ENCODE assay signal across 8 cellular contexts in genomic region chr9:70418822-70419545, GRCh38.
DNase-seq lines count a peak whose midpoint lies in the region; ATAC-seq and TF ChIP-seq lines count a peak whose summit lies in the region.

No MANE protein-coding gene starts in this region.

- H3K4me1 Mint-ChIP-seq in nephron = peaks cover 42% of the 10 kb centered on the region

- H3K4me3 Mint-ChIP-seq in nephron = peak overlapping the region; percentile 91 to 92 (median 91)

- no peaks in the 10 kb centered on the region for H3K79me2 ChIP-seq in DOHH2 (ENCODE audit: control insufficient read depth, low read length)

- DNase-seq in GOT3 (lab: John Stamatoyannopoulos, UW) (peak; percentile 63), LoVo (ENCODE audit: low spot score) (peak; percentile 89), RPMI8226 (peak; percentile 88), fibroblast of pulmonary artery (ENCODE audit: low read depth) (peak; percentile 99)
- peak; percentile 78 for DNase-seq in activated effector memory CD4-positive, alpha-beta T cell treated with Interleukin-2 at 50 U/mL for 16 hours
- DNase-seq in stimulated activated naive CD8-positive, alpha-beta T cell treated with anti-CD3 and anti-CD28 coated beads, Interleukin-15, Interleukin-2, amounts not matched to agents 100 U/mL and 50 U/mL, for 24 hours = peak; percentile 87

- peak; percentile 50 for ATAC-seq in stimulated activated naive CD8-positive, alpha-beta T cell treated with anti-CD3 and anti-CD28 coated beads, Interleukin-15, Interleukin-2, amounts not matched to agents 100 U/mL and 50 U/mL, for 24 hours

- H3K27me3 ChIP-seq in DOHH2 (ENCODE audit: control insufficient read depth, low read length) = peaks cover 10% of the 10 kb centered on the region

- H3K9me2 ChIP-seq in DOHH2 (replicated peaks; ENCODE audit: control insufficient read depth, low read length) = no peaks in the 10 kb centered on the region

- H3K4me3 ChIP-seq in DOHH2 (ENCODE audit: low read length) (peak overlapping the region; percentile 94), fibroblast of pulmonary artery (replicated peaks; ENCODE audit: low read depth, low read length) (peak overlapping the region; percentile 56)

- H3K4me2 ChIP-seq in DOHH2 (ENCODE audit: low read length) = peak overlapping the region; percentile 99

- H3K36me3 Mint-ChIP-seq in nephron (ENCODE audit: low read depth) = no peaks in the 10 kb centered on the region

- H3K9me3 ChIP-seq in DOHH2 (ENCODE audit: control insufficient read depth, insufficient read depth, low read length) = no peaks in the 10 kb centered on the region

- peaks cover 43% of the 10 kb centered on the region for H3K4me1 ChIP-seq in DOHH2 (ENCODE audit: control insufficient read depth, low read length)

- no peaks in the 10 kb centered on the region for H3K9me3 Mint-ChIP-seq in nephron

- peak overlapping the region; percentile 47 to 96 (median 62) for H3K27ac Mint-ChIP-seq in nephron

- no peaks in the 10 kb centered on the region for H4K20me1 ChIP-seq in DOHH2 (ENCODE audit: control insufficient read depth, insufficient read depth, low read depth, low read length)

- H3F3A ChIP-seq in DOHH2 (ENCODE audit: control insufficient read depth, insufficient read depth) = peaks cover 42% of the 10 kb centered on the region

- H3K27ac ChIP-seq in DOHH2 (ENCODE audit: low read depth, low read length) = peak overlapping the region; percentile 72

- H3K36me3 ChIP-seq in DOHH2 (ENCODE audit: control insufficient read depth, low read length) = no peaks in the 10 kb centered on the region

- TF ChIP-seq CTCF in DOHH2 (IDR thresholded peaks at IDR 0.05; ENCODE audit: low read depth, low read length, poor library complexity, severe bottlenecking) = no peak
- TF ChIP-seq CTCF in fibroblast of pulmonary artery (IDR thresholded peaks at IDR 0.05; ENCODE audit: low read length, missing control alignments) = no peak
- no peak for TF ChIP-seq CTCF in nephron (IDR thresholded peaks at IDR 0.05; ENCODE audit: unreplicated experiment in 3 of 3)

- H3K27me3 Mint-ChIP-seq in nephron (ENCODE audit: low read depth) = peaks cover 30% of the 10 kb centered on the region

Comparison
In these comparisons a context has a peak if more than half of its experiments do, and no peak if none do; other contexts are left out.
1. Peak in every context shown above with its lines: DNase-seq, ATAC-seq, H3K4me3 ChIP-seq and H3K27ac ChIP-seq.